In genomic region chr2:105890856-105891255, GRCh38 we compare ENCODE assay signal across 20 cellular contexts.
DNase-seq lines count a peak whose midpoint lies in the region; ATAC-seq, FAIRE-seq and TF ChIP-seq lines count a peak whose summit lies in the region.
"Had no signal": no experiment of that assay in that cellular context is flagged by ENCODE, and none has a peak within 500 bp of the region (broad histone marks: within the 10 kb centered on the region; RNA-seq: fewer than 3 reads in every experiment).

No MANE protein-coding gene starts in this region.

- no peak overlapping the region for H3K14ac ChIP-seq in neuronal stem cell (ENCODE audit: low read length)

- H3K9me3 Mint-ChIP-seq in activated CD8-positive, alpha-beta T cell treated with anti-CD3 and anti-CD28 coated beads for 36 hours: peaks cover 13% of the 10 kb centered on the region
- peaks cover 6% of the 10 kb centered on the region for H3K9me3 Mint-ChIP-seq in activated CD8-positive, alpha-beta T cell treated with anti-CD3 and anti-CD28 coated beads, Interleukin-2, amount 10 ng/mL, durations not matched to agents 7 days and 5 days (ENCODE audit: insufficient read depth)
- H3K9me3 Mint-ChIP-seq in IgD-negative memory B cell (peaks cover 0 to 18% (median 2%) of the 10 kb centered on the region in 3 donors), endodermal cell (peaks cover 13% of the 10 kb centered on the region)

- ATAC-seq in activated CD8-positive, alpha-beta T cell treated with anti-CD3 and anti-CD28 coated beads for 36 hours: no peak
- no peak for ATAC-seq in activated CD8-positive, alpha-beta T cell treated with anti-CD3 and anti-CD28 coated beads, Interleukin-2, amount 10 ng/mL, durations not matched to agents 7 days and 5 days
- no peak for ATAC-seq in GM18498 (IDR thresholded peaks at IDR 0.05; ENCODE audit: unreplicated experiment)

- H2AFZ ChIP-seq in neuronal stem cell (ENCODE audit: low read length): no peak overlapping the region

- H2BK12ac ChIP-seq in neuronal stem cell (ENCODE audit: low read length): no peak overlapping the region

- no peak overlapping the region for H2BK5ac ChIP-seq in neuronal stem cell (ENCODE audit: low read length)

- H3K9me3 ChIP-seq in endodermal cell (ENCODE audit: control insufficient read depth, low read length) (peaks cover 16% of the 10 kb centered on the region), neuronal stem cell (replicated peaks in 1 of 2; ENCODE audit: control insufficient read depth in 2 of 2, insufficient read depth in 1 of 2, low read depth in 1 of 2, low read length in 2 of 2) (peaks cover 6 to 30% of the 10 kb centered on the region in 2 donors)
- H3K9me3 ChIP-seq: HAP-1 had no signal

- H3K27me3 ChIP-seq in endodermal cell (ENCODE audit: control insufficient read depth, insufficient read depth, low read length, poor library complexity, severe bottlenecking) (no peaks in the 10 kb centered on the region), neuronal stem cell (ENCODE audit: control insufficient read depth in 3 of 3, insufficient read depth in 3 of 3, low read depth in 1 of 3, low read length in 3 of 3) (no peaks in the 10 kb centered on the region)
- H3K27me3 ChIP-seq: ascending aorta had no signal

- H3K4ac ChIP-seq in neuronal stem cell (ENCODE audit: low read length): no peak overlapping the region

- DNase-seq in activated CD8-positive, alpha-beta T cell treated with anti-CD3 and anti-CD28 coated beads for 36 hours: no peak
- DNase-seq in activated CD8-positive, alpha-beta T cell treated with anti-CD3 and anti-CD28 coated beads, Interleukin-2, amount 10 ng/mL, durations not matched to agents 7 days and 5 days: no peak
- DNase-seq in endodermal cell: no peak
- DNase-seq in neuronal stem cell (ENCODE audit: low spot score): peak; percentile 8
- DNase-seq in putamen (ENCODE audit: low spot score): no peak
- no peak for DNase-seq in frontal cortex (ENCODE audit: low spot score in 2 of 2)
- DNase-seq: activated CD4-positive, CD25-positive, alpha-beta regulatory T cell; activated effector memory CD4-positive, alpha-beta T cell treated with anti-CD3 and anti-CD28 coated beads, Interleukin-2, amount 50 U/mL, for 16 hours; cerebellar nuclear complex; effector CD4-positive, alpha-beta T cell; Karpas-422; kidney glomerular epithelial cell; NCI-H774; stimulated activated CD4-positive, alpha-beta T cell treated with anti-CD3 and anti-CD28 coated beads, Interleukin-4, amount 100 ng/mL, for 1 hour had no signal

- CTCF ChIA-PET in activated CD8-positive, alpha-beta T cell treated with anti-CD3 and anti-CD28 coated beads for 36 hours (lab: Charles Lee): no interaction called here
- CTCF ChIA-PET in activated CD8-positive, alpha-beta T cell treated with anti-CD3 and anti-CD28 coated beads, Interleukin-2, amount 10 ng/mL, durations not matched to agents 7 days and 5 days (lab: Charles Lee): no interaction called here

- no peaks in the 10 kb centered on the region for H3K27me3 Mint-ChIP-seq in activated CD8-positive, alpha-beta T cell treated with anti-CD3 and anti-CD28 coated beads for 36 hours
- no peaks in the 10 kb centered on the region for H3K27me3 Mint-ChIP-seq in activated CD8-positive, alpha-beta T cell treated with anti-CD3 and anti-CD28 coated beads, Interleukin-2, amount 10 ng/mL, durations not matched to agents 7 days and 5 days (ENCODE audit: low read depth)
- no peaks in the 10 kb centered on the region for H3K27me3 Mint-ChIP-seq in IgD-negative memory B cell
- H3K27me3 Mint-ChIP-seq in endodermal cell (ENCODE audit: insufficient read depth): no peaks in the 10 kb centered on the region

- no peak overlapping the region for H2AK5ac ChIP-seq in neuronal stem cell (ENCODE audit: low read depth, low read length)

- no peak overlapping the region for H2BK15ac ChIP-seq in neuronal stem cell (ENCODE audit: low read length)

- peaks cover 3% of the 10 kb centered on the region for H3K79me1 ChIP-seq in neuronal stem cell (ENCODE audit: low read depth, low read length)

- no peak overlapping the region for H3K4me3 ChIP-seq in endodermal cell (ENCODE audit: low read length)
- H3K4me3 ChIP-seq in neuronal stem cell (ENCODE audit: low read length in 2 of 2): no peak overlapping the region
- H3K4me3 ChIP-seq: ascending aorta, HAP-1, smooth muscle cell had no signal

- no peak for FAIRE-seq in frontal cortex (lab: Jason Lieb, UNC)
- FAIRE-seq: GM18507 had no signal

- H4K91ac ChIP-seq in neuronal stem cell (ENCODE audit: low read depth, low read length, poor library complexity): no peak overlapping the region

- POLR2A ChIA-PET in activated CD8-positive, alpha-beta T cell treated with anti-CD3 and anti-CD28 coated beads for 36 hours (lab: Charles Lee): no interaction called here
- POLR2A ChIA-PET in activated CD8-positive, alpha-beta T cell treated with anti-CD3 and anti-CD28 coated beads, Interleukin-2, amount 10 ng/mL, durations not matched to agents 7 days and 5 days (lab: Charles Lee): no interaction called here

- peaks cover 61% of the 10 kb centered on the region for H3K4me1 Mint-ChIP-seq in activated CD8-positive, alpha-beta T cell treated with anti-CD3 and anti-CD28 coated beads for 36 hours (ENCODE audit: low read depth)
- H3K4me1 Mint-ChIP-seq in activated CD8-positive, alpha-beta T cell treated with anti-CD3 and anti-CD28 coated beads, Interleukin-2, amount 10 ng/mL, durations not matched to agents 7 days and 5 days (ENCODE audit: low read depth): peaks cover 43% of the 10 kb centered on the region
- H3K4me1 Mint-ChIP-seq in IgD-negative memory B cell (peaks cover 14 to 22% (median 16%) of the 10 kb centered on the region in 3 donors), endodermal cell (peaks cover 17% of the 10 kb centered on the region)

- no peak overlapping the region for H3K23ac ChIP-seq in neuronal stem cell (ENCODE audit: low read depth, low read length, poor library complexity)

- peak overlapping the region; percentile 38 for H3K18ac ChIP-seq in neuronal stem cell (ENCODE audit: low read length)

- H2BK120ac ChIP-seq in neuronal stem cell (ENCODE audit: low read depth, low read length): no peak overlapping the region

- peak overlapping the region; percentile 87 for H3K27ac ChIP-seq in endodermal cell (ENCODE audit: low read depth, low read length)
- peak overlapping the region; percentile 20 for H3K27ac ChIP-seq in neuronal stem cell (replicated peaks; ENCODE audit: low read length)
- H3K27ac ChIP-seq: ascending aorta had no signal

- H3K27ac Mint-ChIP-seq in activated CD8-positive, alpha-beta T cell treated with anti-CD3 and anti-CD28 coated beads for 36 hours: peak overlapping the region; percentile 40
- no peak overlapping the region for H3K27ac Mint-ChIP-seq in activated CD8-positive, alpha-beta T cell treated with anti-CD3 and anti-CD28 coated beads, Interleukin-2, amount 10 ng/mL, durations not matched to agents 7 days and 5 days
- H3K27ac Mint-ChIP-seq in IgD-negative memory B cell (peak overlapping the region in 2 of 3 donors; percentile 25 to 36), endodermal cell (no peak overlapping the region)

- no peak for TF ChIP-seq CTCF in activated CD8-positive, alpha-beta T cell treated with anti-CD3 and anti-CD28 coated beads for 36 hours (IDR thresholded peaks at IDR 0.05)
- TF ChIP-seq CTCF in endodermal cell (conservative IDR thresholded peaks at IDR 0.05): no peak

- intact Hi-C loops in activated CD8-positive, alpha-beta T cell treated with anti-CD3 and anti-CD28 coated beads for 36 hours (cut with micrococcal nuclease): no loop called here

- H3K36me3 ChIP-seq in endodermal cell (ENCODE audit: control insufficient read depth, insufficient read depth, low read length): peaks cover 52% of the 10 kb centered on the region
- peaks cover 15 to 44% of the 10 kb centered on the region in 2 donors for H3K36me3 ChIP-seq in neuronal stem cell (replicated peaks in 1 of 2; ENCODE audit: control insufficient read depth in 2 of 2, insufficient read depth in 2 of 2, low read length in 2 of 2)
- H3K36me3 ChIP-seq: HAP-1 had no signal

- peaks cover 81% of the 10 kb centered on the region for H3K36me3 Mint-ChIP-seq in activated CD8-positive, alpha-beta T cell treated with anti-CD3 and anti-CD28 coated beads for 36 hours (ENCODE audit: low read depth)
- H3K36me3 Mint-ChIP-seq in activated CD8-positive, alpha-beta T cell treated with anti-CD3 and anti-CD28 coated beads, Interleukin-2, amount 10 ng/mL, durations not matched to agents 7 days and 5 days (ENCODE audit: low read depth): peaks cover 77% of the 10 kb centered on the region
- H3K36me3 Mint-ChIP-seq in IgD-negative memory B cell (peaks cover 28% of the 10 kb centered on the region), endodermal cell (ENCODE audit: low read depth) (peaks cover 51% of the 10 kb centered on the region)

- no peak overlapping the region for H3K4me3 Mint-ChIP-seq in activated CD8-positive, alpha-beta T cell treated with anti-CD3 and anti-CD28 coated beads for 36 hours
- no peak overlapping the region for H3K4me3 Mint-ChIP-seq in activated CD8-positive, alpha-beta T cell treated with anti-CD3 and anti-CD28 coated beads, Interleukin-2, amount 10 ng/mL, durations not matched to agents 7 days and 5 days
- no peak overlapping the region for H3K4me3 Mint-ChIP-seq in IgD-negative memory B cell
- H3K4me3 Mint-ChIP-seq in endodermal cell: no peak overlapping the region

- H3K9ac ChIP-seq in endodermal cell (ENCODE audit: extremely low read depth, low read length, poor library complexity, severe bottlenecking) (no peak overlapping the region), neuronal stem cell (ENCODE audit: low read depth, low read length, poor library complexity) (no peak overlapping the region)

- no peak overlapping the region for H3K4me2 ChIP-seq in neuronal stem cell (ENCODE audit: insufficient read depth, low read length, poor library complexity, severe bottlenecking)
- H3K4me2 ChIP-seq: smooth muscle cell had no signal

- H4K8ac ChIP-seq in neuronal stem cell (ENCODE audit: low read depth, low read length): no peak overlapping the region

- H3K4me1 ChIP-seq in endodermal cell (ENCODE audit: control insufficient read depth, insufficient read depth, low read length) (no peaks in the 10 kb centered on the region), neuronal stem cell (ENCODE audit: control insufficient read depth in 2 of 2, insufficient read depth in 1 of 2, low read depth in 1 of 2, low read length in 2 of 2) (peaks cover 7 to 19% of the 10 kb centered on the region in 2 donors)
- H3K4me1 ChIP-seq: HAP-1 had no signal

- WGBS in endodermal cell (ENCODE audit: insufficient coverage in 1 of 2, insufficient read length in 1 of 2), 2 experiments: 72 to 91% methylated on average over 10 of the region's 10 CpGs
- WGBS in neuronal stem cell (ENCODE audit: extremely low coverage in 2 of 2, insufficient read length in 2 of 2, insufficient replicate concordance in 1 of 2), 2 donors: 100% methylated on average over 4 of the region's 10 CpGs; no CpG with 5 or more reads in 1 of the 2 donors

Comparison
In these comparisons a context has a peak if more than half of its experiments do, and no peak if none do; other contexts are left out.
1. H3K27ac Mint-ChIP-seq: peak in activated CD8-positive, alpha-beta T cell treated with anti-CD3 and anti-CD28 coated beads for 36 hours (single experiment) and IgD-negative memory B cell (2 of 3); none in activated CD8-positive, alpha-beta T cell treated with anti-CD3 and anti-CD28 coated beads, Interleukin-2, amount 10 ng/mL, durations not matched to agents 7 days and 5 days (single experiment) and endodermal cell (single experiment).